In the genomic region with DNA sequence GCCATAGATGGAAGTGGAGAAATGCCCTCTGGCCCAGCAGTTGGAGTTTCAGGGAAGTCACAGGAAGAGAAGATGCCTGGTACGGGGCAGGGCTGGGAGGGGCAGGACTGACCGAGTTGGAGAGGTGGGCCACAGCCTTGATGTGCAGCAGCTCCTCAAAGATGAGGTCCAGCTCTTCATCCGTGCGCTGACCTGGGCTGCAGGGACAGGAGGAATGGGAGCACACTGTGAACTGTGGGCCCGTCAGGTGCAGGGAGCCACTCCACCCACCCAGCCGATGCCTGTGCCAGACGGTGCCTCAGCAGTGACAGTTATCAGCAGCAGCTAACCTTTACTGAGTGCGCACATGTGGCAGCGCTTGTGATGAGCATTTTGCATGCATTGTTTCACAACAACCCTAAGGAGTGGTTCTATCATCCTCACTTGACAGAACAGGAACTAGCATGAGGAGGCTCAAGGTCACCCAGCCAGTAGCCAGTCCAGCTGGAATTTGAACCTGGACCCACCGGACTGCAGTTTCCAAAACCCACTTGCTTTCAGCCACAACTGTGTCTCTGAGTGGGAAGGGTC, we compare ENCODE assay signal across 13 cellular contexts. TPM values are rescaled to one million over a fixed set of nuclear protein-coding genes. Genes with fewer than 3 reads are reported as not detected.
"Had no signal": no experiment of that assay in that cellular context is flagged by ENCODE, and none has a peak within 500 bp of the region (broad histone marks: within the 10 kb centered on the region; RNA-seq: fewer than 3 reads in every experiment).

No MANE protein-coding gene starts in this region.

- H3K9me3 ChIP-seq: neutrophil, right atrium auricular region had no signal

- H3K27me3 ChIP-seq: hepatocyte, neutrophil, right atrium auricular region had no signal

- H3K27ac ChIP-seq: hepatocyte, neutrophil, right atrium auricular region had no signal

- DNase-seq: activated CD4-positive, alpha-beta T cell treated with anti-CD3 and anti-CD28 coated beads, Interleukin-2, amount 10 ng/mL, durations not matched to agents 24 days and 14 days; activated CD8-positive, alpha-beta memory T cell treated with anti-CD3 and anti-CD28 coated beads for 24 hours; activated naive CD4-positive, alpha-beta T cell treated with anti-CD3 and anti-CD28 coated beads for 36 hours; central memory CD4-positive, alpha-beta T cell; effector memory CD8-positive, alpha-beta T cell; erythroblast; substantia nigra had no signal

- H3K4me3 ChIP-seq: hepatocyte, right atrium auricular region had no signal

- H3K4me2 ChIP-seq: hepatocyte had no signal

- H3K79me2 ChIP-seq: hepatocyte had no signal

- ATAC-seq: effector memory CD8-positive, alpha-beta T cell; WTC11 had no signal

- FAIRE-seq: small intestine had no signal

- H2AFZ ChIP-seq: hepatocyte had no signal

RNA-seq across cellular contexts. Expression of a gene that starts 25.0 kb away (rescaled TPM):
- total RNA-seq: kidney epithelial cell, WTC11 had no signal
- polyA plus RNA-seq: hepatocyte had no signal
